20 cellular contexts compared by ENCODE assay signal in genomic region chr11:108984548-108984947, GRCh38.
A peak's percentile ranks its signal among the peaks of the same experiment; 100 is the strongest.
DNase-seq lines count a peak whose midpoint lies in the region; ATAC-seq, FAIRE-seq and TF ChIP-seq lines count a peak whose summit lies in the region.
"Had no signal": no experiment of that assay in that cellular context is flagged by ENCODE, and none has a peak within 500 bp of the region (broad histone marks: within the 10 kb centered on the region; RNA-seq: fewer than 3 reads in every experiment).

No MANE protein-coding gene starts in this region.

- POLR2A ChIA-PET in PC-9 (lab: Charles Lee; ENCODE audit: unreplicated experiment): no interaction called here

- H3K36me3 ChIP-seq in gastroesophageal sphincter: no peaks in the 10 kb centered on the region
- H3K36me3 ChIP-seq in PC-9 (ENCODE audit: low read depth): no peaks in the 10 kb centered on the region
- H3K36me3 ChIP-seq: BE2C, Peyer's patch had no signal

- DNase-seq in NCI-H1417 (lab: John Stamatoyannopoulos, UW) (peak in 2 of 3 experiments; percentile 36 to 73), NCI-H1417 treated with DMSO at 0.1 percent for 48 hours (lab: John Stamatoyannopoulos, UW) (no peak), RCC 7860 (ENCODE audit: low spot score) (peak; percentile 14), renal cortical epithelial cell (ENCODE audit: low read depth) (peak; percentile 66), PC-9 (no peak)
- no peak for DNase-seq in NK-92 treated with Interleukin-12 subunit alpha and Interleukin-12 subunit beta, amount 100 ng/mL, for 24 hours (lab: John Stamatoyannopoulos, UW)
- DNase-seq: BE2C; CD4-positive, alpha-beta T cell; DMS53; KBM-7; MV-4-11; NCI-H1436; NCI-H2081 treated with DMSO at 0.1 percent for 48 hours; NCI-H2227 treated with DMSO at 0.1 percent for 48 hours; NCI-H524; Peyer's patch; SIG-M5 had no signal

- H3K4me1 ChIP-seq in gastroesophageal sphincter: peaks cover 8 to 26% (median 13%) of the 10 kb centered on the region in 3 donors
- no peaks in the 10 kb centered on the region for H3K4me1 ChIP-seq in PC-9 (replicated peaks; ENCODE audit: insufficient read depth)
- H3K4me1 ChIP-seq: Peyer's patch had no signal

- no peaks in the 10 kb centered on the region for H3K27me3 ChIP-seq in gastroesophageal sphincter
- H3K27me3 ChIP-seq in PC-9 (ENCODE audit: insufficient read depth, low read depth): no peaks in the 10 kb centered on the region
- H3K27me3 ChIP-seq: BE2C, Peyer's patch had no signal

- no peaks in the 10 kb centered on the region for H4K20me1 ChIP-seq in PC-9 (ENCODE audit: insufficient read depth)

- CTCF ChIA-PET in PC-9 (lab: Charles Lee): no interaction called here

- no peaks in the 10 kb centered on the region for H3K9me2 ChIP-seq in PC-9 (ENCODE audit: insufficient read depth)

- ATAC-seq in gastroesophageal sphincter: no peak
- no peak for ATAC-seq in GM18861 (IDR thresholded peaks at IDR 0.05; ENCODE audit: unreplicated experiment)

- TF ChIP-seq EP300 in gastroesophageal sphincter (IDR thresholded peaks at IDR 0.05): no peak

- H3K79me2 ChIP-seq in PC-9 (ENCODE audit: low read depth): no peaks in the 10 kb centered on the region

- TF ChIP-seq POLR2A in gastroesophageal sphincter (IDR thresholded peaks at IDR 0.05): no peak

- H3K27ac ChIP-seq in gastroesophageal sphincter (peak overlapping the region in 3 of 4 donors; percentile 7 to 60 (median 8)), PC-9 (no peak overlapping the region)
- H3K27ac ChIP-seq: 22Rv1, Peyer's patch had no signal

- intact Hi-C loops in PC-9 (cut with micrococcal nuclease; ENCODE audit: unreplicated experiment): no loop called here

- BruUV-seq in PC-9 (replicated peaks; lab: Mats Ljungman, UMichigan): no TSS peak

- H2AFZ ChIP-seq in PC-9: no peak overlapping the region

- TF ChIP-seq CTCF in gastroesophageal sphincter (IDR thresholded peaks at IDR 0.05): no peak
- TF ChIP-seq CTCF in PC-9 (conservative IDR thresholded peaks at IDR 0.05): no peak

- H3K4me3 ChIP-seq in gastroesophageal sphincter (no peak overlapping the region), PC-9 (no peak overlapping the region)
- H3K4me3 ChIP-seq: Peyer's patch had no signal

- no peaks in the 10 kb centered on the region for H3F3A ChIP-seq in PC-9 (ENCODE audit: insufficient read depth, low read depth)

- no peak for FAIRE-seq in RCC 7860 (lab: Jason Lieb, UNC)

- H3K9me3 ChIP-seq in gastroesophageal sphincter: no peaks in the 10 kb centered on the region
- H3K9me3 ChIP-seq in PC-9 (ENCODE audit: insufficient read depth, low read depth): no peaks in the 10 kb centered on the region
- H3K9me3 ChIP-seq: BE2C, Peyer's patch had no signal

- H3K4me2 ChIP-seq in PC-9: no peak overlapping the region

Comparison
In these comparisons a context has a peak if more than half of its experiments do, and no peak if none do; other contexts are left out.
1. DNase-seq: peak in NCI-H1417 (2 of 3), RCC 7860 (single experiment) and renal cortical epithelial cell (single experiment); none in NCI-H1417 treated with DMSO at 0.1 percent for 48 hours (single experiment), PC-9 (0 of 2) and NK-92 treated with Interleukin-12 subunit alpha and Interleukin-12 subunit beta, amount 100 ng/mL, for 24 hours (single experiment).